12 cellular contexts compared by ENCODE assay signal in the genomic region with DNA sequence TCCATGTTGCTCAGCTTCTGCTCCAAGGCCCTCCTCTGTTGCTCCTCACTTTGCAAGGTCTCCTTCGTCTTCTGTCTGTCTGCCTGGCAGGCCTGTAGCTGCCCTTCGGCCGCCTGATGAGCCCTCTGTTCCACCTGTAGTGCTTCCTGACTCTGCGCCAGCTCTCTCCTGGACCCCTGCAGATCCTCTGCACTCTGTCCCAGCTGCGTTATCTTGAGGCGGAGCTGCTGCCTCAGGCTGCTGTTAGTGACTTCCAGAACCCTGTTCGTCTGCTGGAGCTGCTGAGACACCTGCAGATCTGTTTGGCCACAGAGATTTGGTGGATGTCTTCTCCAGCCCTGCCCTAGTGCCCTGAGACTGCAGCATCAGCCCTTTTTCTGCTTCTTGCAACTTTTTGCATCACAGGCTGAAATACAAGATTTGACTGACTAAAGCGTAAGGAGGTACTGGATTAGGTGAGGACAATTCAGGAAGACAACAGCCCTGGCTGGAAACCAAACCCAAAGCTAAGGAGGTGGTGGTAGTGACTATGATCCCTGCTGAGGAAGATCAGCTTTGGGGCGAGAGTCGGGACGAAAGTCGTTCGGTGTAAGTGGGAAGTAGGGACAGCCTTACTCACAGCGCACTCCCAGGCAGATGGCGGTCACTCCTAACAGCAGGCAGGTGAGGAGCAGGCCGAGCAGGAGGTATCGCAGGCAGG. TPM values are rescaled to one million over a fixed set of nuclear protein-coding genes. Genes with fewer than 3 reads are reported as not detected.
A peak's percentile ranks its signal among the peaks of the same experiment; 100 is the strongest.
DNase-seq lines count a peak whose midpoint lies in the region; TF ChIP-seq lines count a peak whose summit lies in the region.
"Had no signal": no experiment of that assay in that cellular context is flagged by ENCODE, and none has a peak within 500 bp of the region (broad histone marks: within the 10 kb centered on the region; RNA-seq: fewer than 3 reads in every experiment).

No MANE protein-coding gene starts in this region.

- H3K4me3 ChIP-seq in effector memory CD4-positive, alpha-beta T cell (ENCODE audit: insufficient read depth, low read depth, low read length, poor library complexity, severe bottlenecking) = peak overlapping the region; percentile 60
- H3K4me3 ChIP-seq in osteoblast (ENCODE audit: insufficient read depth, low read length) = no peak overlapping the region

- peak; percentile 37 for DNase-seq in NCI-H345 (lab: John Stamatoyannopoulos, UW)
- no peak for DNase-seq in NCI-H345 treated with DMSO at 0.1 percent for 48 hours (lab: John Stamatoyannopoulos, UW; ENCODE audit: unreplicated experiment)
- DNase-seq in NCI-H69 (lab: John Stamatoyannopoulos, UW) = peak; percentile 71
- no peak for DNase-seq in effector memory CD4-positive, alpha-beta T cell
- peak; percentile 58 for DNase-seq in osteoblast (ENCODE audit: insufficient read length, low spot score, missing footprints)
- no peak for DNase-seq in GOT3 (lab: John Stamatoyannopoulos, UW)
- DNase-seq in OCI-M2 (lab: John Stamatoyannopoulos, UW; ENCODE audit: unreplicated experiment) = no peak
- no peak for DNase-seq in GM03348 (ENCODE audit: low spot score)
- DNase-seq: 8988T, cerebellar nuclear complex, SIG-M5 had no signal

- no peaks in the 10 kb centered on the region for H3K36me3 ChIP-seq in effector memory CD4-positive, alpha-beta T cell (ENCODE audit: control insufficient read depth, insufficient read depth, low read length)
- no peaks in the 10 kb centered on the region for H3K36me3 ChIP-seq in osteoblast (ENCODE audit: insufficient read depth, low read length)

- peak overlapping the region; percentile 98 for H2AFZ ChIP-seq in osteoblast (ENCODE audit: low read length)

- TF ChIP-seq CTCF in osteoblast (IDR thresholded peaks at IDR 0.05; ENCODE audit: extremely low read depth, low read depth, low read length) = no peak

- H3K4me1 ChIP-seq in effector memory CD4-positive, alpha-beta T cell (ENCODE audit: control insufficient read depth, insufficient read depth, low read length, poor library complexity, severe bottlenecking) = peaks cover 26% of the 10 kb centered on the region
- H3K4me1 ChIP-seq in osteoblast (ENCODE audit: insufficient read depth, low read length) = no peaks in the 10 kb centered on the region

- no peaks in the 10 kb centered on the region for H3K79me2 ChIP-seq in osteoblast (ENCODE audit: insufficient read depth, low read length)

- H3K9me3 ChIP-seq in effector memory CD4-positive, alpha-beta T cell (ENCODE audit: control insufficient read depth, low read length) = no peaks in the 10 kb centered on the region
- no peaks in the 10 kb centered on the region for H3K9me3 ChIP-seq in osteoblast (ENCODE audit: low read depth, low read length)

- H3K4me2 ChIP-seq in osteoblast (ENCODE audit: insufficient read depth, low read length) = peak overlapping the region; percentile 93

- H4K20me1 ChIP-seq in osteoblast (ENCODE audit: insufficient read depth, low read length) = no peaks in the 10 kb centered on the region

- no peaks in the 10 kb centered on the region for H3K27me3 ChIP-seq in effector memory CD4-positive, alpha-beta T cell (replicated peaks; ENCODE audit: control insufficient read depth, insufficient read depth, low read length, poor library complexity, severe bottlenecking)
- H3K27me3 ChIP-seq in osteoblast (ENCODE audit: insufficient read depth, low read length) = peaks cover 10% of the 10 kb centered on the region

- peak overlapping the region; percentile 44 for H3K27ac ChIP-seq in effector memory CD4-positive, alpha-beta T cell (ENCODE audit: insufficient read depth, low read length, poor library complexity, severe bottlenecking)
- no peak overlapping the region for H3K27ac ChIP-seq in osteoblast (ENCODE audit: low read depth, low read length)

RNA-seq across cellular contexts. Expression of a gene that starts 2.1 kb away (rescaled TPM):
- total RNA-seq in osteoblast = 2.7 and 2.9 TPM in 2 replicates

RNA-seq across cellular contexts. Expression of a gene that starts 11.1 kb away (rescaled TPM):
- total RNA-seq in osteoblast = 18.5 and 18.6 TPM in 2 replicates

RNA-seq across cellular contexts. Expression of a gene that starts 34.6 kb away (rescaled TPM):
- 0.36 TPM in 1 of 2 replicates, not detected in the other for total RNA-seq in osteoblast
- total RNA-seq: temporal lobe had no signal

RNA-seq across cellular contexts. Expression of a gene that starts 41.7 kb away (rescaled TPM):
- total RNA-seq in osteoblast = 88,726 and 110,601 TPM in 2 replicates

RNA-seq across cellular contexts. Expression of a gene that starts 42.0 kb away (rescaled TPM):
- total RNA-seq in osteoblast = 10.6 and 15.6 TPM in 2 replicates

Comparison
In these comparisons a context has a peak if more than half of its experiments do, and no peak if none do; other contexts are left out.
1. DNase-seq: peak in NCI-H345 (single experiment), NCI-H69 (single experiment) and osteoblast (single experiment); none in NCI-H345 treated with DMSO at 0.1 percent for 48 hours (single experiment), effector memory CD4-positive, alpha-beta T cell (0 of 3), GOT3 (single experiment), OCI-M2 (single experiment) and GM03348 (single experiment).